In genomic region chr17:39687546-39688474, GRCh38 we compare ENCODE assay signal across 8 cellular contexts. TPM values are rescaled to one million over a fixed set of nuclear protein-coding genes. Genes with fewer than 3 reads are reported as not detected.
DNase-seq lines count a peak whose midpoint lies in the region; ATAC-seq and TF ChIP-seq lines count a peak whose summit lies in the region.

Gene PGAP3 (minus strand): TSS chr17:39688057. CDS start chr17:39688014, 43 bp downstream.

- H3K79me2 ChIP-seq in PC-9 (ENCODE audit: low read depth), result no peaks in the 10 kb centered on the region

- H3K4me1 ChIP-seq in PC-9 (replicated peaks; ENCODE audit: insufficient read depth) (peaks cover 26% of the 10 kb centered on the region), esophagus muscularis mucosa (peaks cover 11 to 22% (median 17%) of the 10 kb centered on the region in 4 donors), muscle layer of duodenum (ENCODE audit: control insufficient read depth in 1 of 2, insufficient read depth in 2 of 2, low read length in 2 of 2) (peaks cover 8% of the 10 kb centered on the region in 2 donors)

- H3K36me3 ChIP-seq in PC-9 (ENCODE audit: low read depth), result no peaks in the 10 kb centered on the region
- peaks cover 0 to 28% (median 24%) of the 10 kb centered on the region in 4 donors for H3K36me3 ChIP-seq in esophagus muscularis mucosa
- peaks cover 12 to 19% of the 10 kb centered on the region in 2 donors for H3K36me3 ChIP-seq in muscle layer of duodenum (ENCODE audit: control insufficient read depth in 1 of 2, insufficient read depth in 2 of 2, low read length in 2 of 2)

- peaks cover 30% of the 10 kb centered on the region for H3F3A ChIP-seq in PC-9 (ENCODE audit: insufficient read depth, low read depth)

- peak; percentile 81 for ATAC-seq in GM21619 (IDR thresholded peaks at IDR 0.05; ENCODE audit: unreplicated experiment)
- peak; percentile 95 to 96 for ATAC-seq in activated T-cell treated with anti-CD3 and anti-CD28 coated beads, Interleukin-2, amount 50 U/mL, for 4 hours

- no peaks in the 10 kb centered on the region for H3K9me3 Mint-ChIP-seq in activated T-cell treated with anti-CD3 and anti-CD28 coated beads, Interleukin-2, amount 50 U/mL, for 4 hours

- DNase-seq in DMS53 treated with DMSO at 0.1 percent for 48 hours (lab: John Stamatoyannopoulos, UW; ENCODE audit: unreplicated experiment) (peak; percentile 94), PC-9 (peak; percentile 82 to 86), esophagus muscularis mucosa (ENCODE audit: extremely low spot score) (peak; percentile 97)
- peak; percentile 81 for DNase-seq in activated T-cell treated with anti-CD3 and anti-CD28 coated beads, Interleukin-2, amount 50 U/mL, for 4 hours
- peak; percentile 83 for DNase-seq in stimulated activated CD8-positive, alpha-beta memory T cell treated with anti-CD3 and anti-CD28 coated beads, Interleukin-7, amount 100 ng/mL, for 24 hours (ENCODE audit: low read depth)

- POLR2A ChIA-PET in PC-9 (lab: Charles Lee; ENCODE audit: unreplicated experiment), result interaction anchor here (0.6 to 0.7 kb wide), 5 partner anchors 12 to 534 kb away, joined by 3 to 7 read pairs (median 3); partner anchors contain the start of gene MED1

- no peaks in the 10 kb centered on the region for H3K9me2 ChIP-seq in PC-9 (ENCODE audit: insufficient read depth)

- peak within 1 kb of the TSS; percentile 98 for H3K4me3 Mint-ChIP-seq in activated T-cell treated with anti-CD3 and anti-CD28 coated beads, Interleukin-2, amount 50 U/mL, for 4 hours

- 5% methylated on average over 22 of the region's 45 CpGs for WGBS in esophagus muscularis mucosa

- intact Hi-C loops in PC-9 (cut with micrococcal nuclease; ENCODE audit: unreplicated experiment) (no loop called here), esophagus muscularis mucosa (cut with DNase I) (loop anchor here (5.0 kb wide), 1 partner anchor 39 kb away; no protein-coding TSS in a partner anchor)

- TF ChIP-seq RAD21 in Ishikawa (IDR thresholded peaks at IDR 0.05; ENCODE audit: low read depth), result peak; percentile 2; the same call in 1 of the 2 replicates

- H3K9me3 ChIP-seq in PC-9 (ENCODE audit: insufficient read depth, low read depth) (no peaks in the 10 kb centered on the region), esophagus muscularis mucosa (no peaks in the 10 kb centered on the region), muscle layer of duodenum (ENCODE audit: control insufficient read depth in 1 of 2, low read length in 2 of 2) (no peaks in the 10 kb centered on the region)

- CTCF ChIA-PET in PC-9 (lab: Charles Lee), result interaction anchor here (0.6 kb wide), 2 partner anchors 144 to 367 kb away, joined by 5 to 15 read pairs; partner anchors contain the start of gene MED24

- no peaks in the 10 kb centered on the region for H3K27me3 ChIP-seq in PC-9 (ENCODE audit: insufficient read depth, low read depth)
- H3K27me3 ChIP-seq in esophagus muscularis mucosa, result no peaks in the 10 kb centered on the region
- no peaks in the 10 kb centered on the region for H3K27me3 ChIP-seq in muscle layer of duodenum (ENCODE audit: low read depth, low read length)

- TF ChIP-seq EP300 in Ishikawa (IDR thresholded peaks at IDR 0.05; ENCODE audit: borderline replicate concordance) (no peak), esophagus muscularis mucosa (IDR thresholded peaks at IDR 0.05) (no peak)

- no peak for TF ChIP-seq POLR2A in esophagus muscularis mucosa (IDR thresholded peaks at IDR 0.05; ENCODE audit: low read depth)

- TF ChIP-seq CTCF in PC-9 (conservative IDR thresholded peaks at IDR 0.05) (no peak), esophagus muscularis mucosa (IDR thresholded peaks at IDR 0.05) (peak in 1 of 3 experiments; percentile 22)

- H3K4me3 ChIP-seq in PC-9 (peak within 1 kb of the TSS; percentile 68), esophagus muscularis mucosa (peak within 1 kb of the TSS; percentile 68 to 81 (median 72)), muscle layer of duodenum (ENCODE audit: low read depth in 1 of 2, low read length in 2 of 2) (peak within 1 kb of the TSS; percentile 84 to 97)

- no peaks in the 10 kb centered on the region for H3K27me3 Mint-ChIP-seq in activated T-cell treated with anti-CD3 and anti-CD28 coated beads, Interleukin-2, amount 50 U/mL, for 4 hours (ENCODE audit: low read depth)

- H3K27ac ChIP-seq in PC-9, result peak within 1 kb of the TSS; percentile 84
- H3K27ac ChIP-seq in esophagus muscularis mucosa (replicated peaks in 1 of 4), result peak within 1 kb of the TSS; percentile 83 to 91 (median 86)
- H3K27ac ChIP-seq in muscle layer of duodenum (ENCODE audit: low read length), result peak within 1 kb of the TSS; percentile 91

- peaks cover 25% of the 10 kb centered on the region for H3K4me1 Mint-ChIP-seq in activated T-cell treated with anti-CD3 and anti-CD28 coated beads, Interleukin-2, amount 50 U/mL, for 4 hours (ENCODE audit: low read depth)

- TSS peak; percentile 84 for BruUV-seq in PC-9 (replicated peaks; lab: Mats Ljungman, UMichigan)

- H3K36me3 Mint-ChIP-seq in activated T-cell treated with anti-CD3 and anti-CD28 coated beads, Interleukin-2, amount 50 U/mL, for 4 hours (ENCODE audit: insufficient read depth), result peaks cover 15% of the 10 kb centered on the region

- H2AFZ ChIP-seq in PC-9, result peak within 1 kb of the TSS; percentile 92

- H4K20me1 ChIP-seq in PC-9 (ENCODE audit: insufficient read depth), result no peaks in the 10 kb centered on the region

- H3K4me2 ChIP-seq in PC-9, result peak within 1 kb of the TSS; percentile 95

TF ChIP-seq in Ishikawa, 13 proteins besides CTCF, POLR2A, EP300 and RAD21:
- no peak for TF ChIP-seq CEBPB (IDR thresholded peaks at IDR 0.05)
- peak; percentile 74 for TF ChIP-seq YY1 (IDR thresholded peaks at IDR 0.05; ENCODE audit: low read depth)
- peak; percentile 72 for TF ChIP-seq TCF12 (IDR thresholded peaks at IDR 0.05; ENCODE audit: low read depth)
- TF ChIP-seq TAF1 (IDR thresholded peaks at IDR 0.05; ENCODE audit: low read depth), result peak; percentile 60
- TF ChIP-seq TEAD4 (IDR thresholded peaks at IDR 0.05), result no peak
- peak; percentile 26; the same call in 1 of the 2 replicates for TF ChIP-seq NFIC (IDR thresholded peaks at IDR 0.05)

RNA-seq across cellular contexts. Expression of gene PGAP3, which starts in this region (rescaled TPM):
- total RNA-seq in PC-9 (2021) (15.0 and 16.2 TPM in 2 replicates), esophagus muscularis mucosa (1 to 10 TPM; 6.2 to 9.4 (median 8.5) TPM)
- total RNA-seq in activated T-cell treated with anti-CD3 and anti-CD28 coated beads, Interleukin-2, amount 50 U/mL, for 4 hours, result 10 to 100 TPM; 14.6 to 16.5 (median 16.3) TPM

Comparison
In these comparisons a context has a peak if more than half of its experiments do, and no peak if none do; other contexts are left out.
1. Peak in every context shown above with its lines: DNase-seq, ATAC-seq, H3K4me3 ChIP-seq and H3K27ac ChIP-seq.